ENCODE assay signal across 20 cellular contexts in the genomic region with DNA sequence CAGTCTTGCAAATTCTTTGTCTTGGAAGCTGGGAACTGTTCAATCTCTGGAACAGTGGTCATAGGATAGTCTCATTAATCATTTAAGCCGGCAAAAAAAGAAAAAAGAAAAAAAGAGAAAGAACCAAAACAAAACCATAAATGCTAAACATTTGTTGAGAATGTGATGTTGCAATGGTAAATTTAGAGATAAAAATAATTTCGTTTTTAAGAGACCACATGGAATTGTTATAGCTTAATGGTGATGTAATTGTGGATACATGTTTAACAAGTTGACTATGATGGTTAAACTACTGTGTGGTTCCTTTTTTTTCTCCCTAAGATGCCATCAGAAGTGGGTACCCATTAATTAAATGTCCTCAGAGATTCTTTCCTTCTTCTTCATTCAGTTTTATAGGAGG.
"Had no signal": no experiment of that assay in that cellular context is flagged by ENCODE, and none has a peak within 500 bp of the region (broad histone marks: within the 10 kb centered on the region; RNA-seq: fewer than 3 reads in every experiment).

No MANE protein-coding gene starts in this region.

- H3K4me3 ChIP-seq: lung, prostate gland, right lobe of liver, testis, upper lobe of right lung had no signal

- H3K9me3 ChIP-seq: prostate gland, right lobe of liver, testis, upper lobe of right lung had no signal

- H3K9me3 Mint-ChIP-seq: dendritic cell treated with granulocyte-macrophage colony-stimulating factor and Interleukin-4, amounts not matched to agents 40 ng/mL and 50 ng/mL, for 4 days had no signal

- H3K4me1 ChIP-seq: foreskin keratinocyte, right lobe of liver, testis, upper lobe of right lung had no signal

- ATAC-seq: activated CD8-positive, alpha-beta T cell treated with anti-CD3 and anti-CD28 coated beads, Interleukin-2, amount 10 ng/mL, durations not matched to agents 7 days and 5 days; foreskin keratinocyte; left cardiac atrium; right lobe of liver; stimulated activated naive CD8-positive, alpha-beta T cell treated with anti-CD3 and anti-CD28 coated beads, Interleukin-15, amount 100 ng/mL, for 72 hours; upper lobe of right lung had no signal

- H3K27me3 ChIP-seq: foreskin keratinocyte, right lobe of liver, testis, upper lobe of right lung had no signal

- DNase-seq: activated B cell treated with CpG ODN at 0.5 μM for 24 hours; activated CD4-positive, alpha-beta T cell treated with anti-CD3 and anti-CD28 coated beads, Interleukin-2, amount 10 ng/mL, durations not matched to agents 24 days and 14 days; activated CD8-positive, alpha-beta memory T cell treated with anti-CD3 and anti-CD28 coated beads, Interleukin-2, amount 50 U/mL, for 48 hours; activated CD8-positive, alpha-beta T cell treated with anti-CD3 and anti-CD28 coated beads, Interleukin-2, amount 10 ng/mL, durations not matched to agents 7 days and 5 days; activated gamma-delta T cell treated with Interleukin-2 at 50 U/mL for 16 hours; aorta; cerebellar nuclear complex; effector memory CD4-positive, alpha-beta T cell; foreskin keratinocyte; left cardiac atrium; midbrain; right lobe of liver; stimulated activated naive CD8-positive, alpha-beta T cell treated with anti-CD3 and anti-CD28 coated beads, Interleukin-15, amount 100 ng/mL, for 72 hours; SW 1271; testis; upper lobe of right lung had no signal

- H3K27ac Mint-ChIP-seq: activated B cell treated with CpG ODN at 0.5 μM for 24 hours; activated CD4-positive, alpha-beta T cell treated with anti-CD3 and anti-CD28 coated beads, Interleukin-2, amount 10 ng/mL, durations not matched to agents 24 days and 14 days; activated CD8-positive, alpha-beta T cell treated with anti-CD3 and anti-CD28 coated beads, Interleukin-2, amount 10 ng/mL, durations not matched to agents 7 days and 5 days; activated naive CD8-positive, alpha-beta T cell; dendritic cell treated with granulocyte-macrophage colony-stimulating factor and Interleukin-4, amounts not matched to agents 40 ng/mL and 50 ng/mL, for 4 days; stimulated activated naive CD8-positive, alpha-beta T cell treated with anti-CD3 and anti-CD28 coated beads, Interleukin-15, amount 100 ng/mL, for 72 hours had no signal

- H3K4me3 Mint-ChIP-seq: activated B cell treated with CpG ODN at 0.5 μM for 24 hours; activated CD4-positive, alpha-beta T cell treated with anti-CD3 and anti-CD28 coated beads, Interleukin-2, amount 10 ng/mL, durations not matched to agents 24 days and 14 days; activated CD8-positive, alpha-beta T cell treated with anti-CD3 and anti-CD28 coated beads, Interleukin-2, amount 10 ng/mL, durations not matched to agents 7 days and 5 days; activated naive CD8-positive, alpha-beta T cell; dendritic cell treated with granulocyte-macrophage colony-stimulating factor and Interleukin-4, amounts not matched to agents 40 ng/mL and 50 ng/mL, for 4 days; stimulated activated naive CD8-positive, alpha-beta T cell treated with anti-CD3 and anti-CD28 coated beads, Interleukin-15, amount 100 ng/mL, for 72 hours had no signal

- H3K27ac ChIP-seq: foreskin keratinocyte, prostate gland, right lobe of liver, testis, upper lobe of right lung had no signal

- H3K36me3 ChIP-seq: prostate gland had no signal

- H3K4me1 Mint-ChIP-seq: activated B cell treated with CpG ODN at 0.5 μM for 24 hours; activated CD4-positive, alpha-beta T cell treated with anti-CD3 and anti-CD28 coated beads, Interleukin-2, amount 10 ng/mL, durations not matched to agents 24 days and 14 days; stimulated activated naive CD8-positive, alpha-beta T cell treated with anti-CD3 and anti-CD28 coated beads, Interleukin-15, amount 100 ng/mL, for 72 hours had no signal

- H3K27me3 Mint-ChIP-seq: activated B cell treated with CpG ODN at 0.5 μM for 24 hours; activated CD4-positive, alpha-beta T cell treated with anti-CD3 and anti-CD28 coated beads, Interleukin-2, amount 10 ng/mL, durations not matched to agents 24 days and 14 days; activated naive CD8-positive, alpha-beta T cell; dendritic cell treated with granulocyte-macrophage colony-stimulating factor and Interleukin-4, amounts not matched to agents 40 ng/mL and 50 ng/mL, for 4 days; stimulated activated naive CD8-positive, alpha-beta T cell treated with anti-CD3 and anti-CD28 coated beads, Interleukin-15, amount 100 ng/mL, for 72 hours had no signal
